23 cellular contexts compared by ENCODE assay signal in genomic region chr19:17567940-17568339, GRCh38.
"Had no signal": no experiment of that assay in that cellular context is flagged by ENCODE, and none has a peak within 500 bp of the region (broad histone marks: within the 10 kb centered on the region; RNA-seq: fewer than 3 reads in every experiment).

No MANE protein-coding gene starts in this region.

- H3K4me3 ChIP-seq: coronary artery, dorsolateral prefrontal cortex, esophagus muscularis mucosa, gastroesophageal sphincter, heart left ventricle, hepatocyte, left lung, lower lobe of right lung, mucosa of descending colon had no signal

- H3K9me3 Mint-ChIP-seq: mesothelial cell of epicardium, naive B cell had no signal

- H3K27ac Mint-ChIP-seq: mesothelial cell of epicardium had no signal

- H2AFZ ChIP-seq: hepatocyte had no signal

- FAIRE-seq: colon, endothelial cell of umbilical vein, frontal cortex, islet of Langerhans, keratinocyte had no signal

- H3K79me2 ChIP-seq: hepatocyte had no signal

- H3K4me3 Mint-ChIP-seq: mesothelial cell of epicardium had no signal

- H3K9me3 ChIP-seq: esophagus muscularis mucosa, gastroesophageal sphincter, heart left ventricle, left lung, lower lobe of right lung, mucosa of descending colon had no signal

- H3K4me2 ChIP-seq: hepatocyte had no signal

- H3K4me1 ChIP-seq: foreskin keratinocyte, gastroesophageal sphincter had no signal

- H3K27ac ChIP-seq: coronary artery, dorsolateral prefrontal cortex, esophagus muscularis mucosa, foreskin keratinocyte, gastroesophageal sphincter, heart left ventricle, hepatocyte, left lung, lower lobe of right lung had no signal

- H3K27me3 Mint-ChIP-seq: naive B cell had no signal

- DNase-seq: dermis blood vessel endothelial cell; dorsolateral prefrontal cortex; effector CD4-positive, alpha-beta T cell; effector memory CD4-positive, alpha-beta T cell; foreskin keratinocyte; heart left ventricle; left cardiac atrium; left lung; left ventricle myocardium superior; lower lobe of right lung; mesenchymal stem cell; mucosa of descending colon; naive B cell had no signal

- H3K4me1 Mint-ChIP-seq: mesothelial cell of epicardium had no signal

- H3K27me3 ChIP-seq: dorsolateral prefrontal cortex, esophagus muscularis mucosa, foreskin keratinocyte, gastroesophageal sphincter, heart left ventricle, hepatocyte, left lung had no signal
